ENCODE assay signal across 8 cellular contexts in genomic region chr12:93591137-93591868, GRCh38. TPM values are rescaled to one million over a fixed set of nuclear protein-coding genes. Genes with fewer than 3 reads are reported as not detected.
DNase-seq lines count a peak whose midpoint lies in the region; ATAC-seq and TF ChIP-seq lines count a peak whose summit lies in the region.

No MANE protein-coding gene starts in this region.

- peak; percentile 33 for DNase-seq in NK-92 treated with Interleukin-12 subunit alpha and Interleukin-12 subunit beta, amount 100 ng/mL, for 24 hours (lab: John Stamatoyannopoulos, UW)
- DNase-seq in NK-92 (lab: John Stamatoyannopoulos, UW; ENCODE audit: unreplicated experiment) (no peak), NCI-H2171 treated with DMSO at 0.1 percent for 48 hours (lab: John Stamatoyannopoulos, UW) (peak; percentile 77), endothelial cell (ENCODE audit: low spot score) (peak; percentile 20), medulla oblongata (ENCODE audit: extremely low spot score) (peak; percentile 81)
- peak; percentile 18 for DNase-seq in activated CD4-positive, alpha-beta T cell treated with anti-CD3 and anti-CD28 coated beads, Interleukin-2, amount 50 U/mL, for 1 hour
- DNase-seq in stimulated activated naive CD8-positive, alpha-beta T cell treated with anti-CD3 and anti-CD28 coated beads, Interleukin-15, Interleukin-2, amounts not matched to agents 100 U/mL and 50 U/mL, for 24 hours: peak; percentile 32

- no peaks in the 10 kb centered on the region for H3K27me3 Mint-ChIP-seq in endothelial cell (ENCODE audit: unreplicated experiment)

- H3K36me3 Mint-ChIP-seq in endothelial cell (ENCODE audit: low read depth, unreplicated experiment): no peaks in the 10 kb centered on the region

- peaks cover 12% of the 10 kb centered on the region for H3K4me1 Mint-ChIP-seq in endothelial cell (ENCODE audit: unreplicated experiment)

- ATAC-seq in HG02852 (IDR thresholded peaks at IDR 0.05; ENCODE audit: unreplicated experiment): peak; percentile 94
- peak; percentile 59 for ATAC-seq in stimulated activated naive CD8-positive, alpha-beta T cell treated with anti-CD3 and anti-CD28 coated beads, Interleukin-15, Interleukin-2, amounts not matched to agents 100 U/mL and 50 U/mL, for 24 hours

- no peak overlapping the region for H3K27ac Mint-ChIP-seq in endothelial cell (ENCODE audit: unreplicated experiment)

- TF ChIP-seq CTCF in endothelial cell (IDR thresholded peaks at IDR 0.05; ENCODE audit: unreplicated experiment): no peak

- H3K9me3 Mint-ChIP-seq in endothelial cell (ENCODE audit: unreplicated experiment): no peaks in the 10 kb centered on the region

- peak overlapping the region; percentile 95 for H3K4me3 Mint-ChIP-seq in endothelial cell (ENCODE audit: unreplicated experiment)

RNA-seq across cellular contexts. Expression of gene SOCS2, which starts 18.8 kb away (rescaled TPM):
- 19.5 TPM for total RNA-seq in endothelial cell (ENCODE audit: unreplicated experiment)
